Comparison of ENCODE assay signal across 23 cellular contexts in the genomic region with DNA sequence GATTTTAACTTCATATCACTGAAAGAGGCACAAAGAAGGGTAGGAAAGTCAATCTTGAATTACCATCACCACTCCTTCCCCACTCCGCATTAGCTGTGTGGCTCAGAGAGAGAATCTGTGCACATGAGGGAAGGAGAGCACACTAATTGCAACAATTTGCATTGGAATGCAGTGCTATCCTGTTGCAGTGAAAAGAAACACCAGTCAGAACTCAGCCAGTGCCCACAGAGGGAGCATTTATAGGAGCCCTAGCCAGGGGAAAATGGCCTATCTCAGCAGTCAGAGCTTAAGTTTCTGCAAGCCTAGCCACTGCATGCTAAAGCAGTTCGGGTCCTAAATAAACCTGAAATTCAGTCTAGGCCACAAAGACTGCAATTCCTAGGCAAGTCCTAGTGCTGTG.
"Had no signal": no experiment of that assay in that cellular context is flagged by ENCODE, and none has a peak within 500 bp of the region (broad histone marks: within the 10 kb centered on the region; RNA-seq: fewer than 3 reads in every experiment).

No MANE protein-coding gene starts in this region.

- DNase-seq: KBM-7, MV-4-11, NCI-H1092, NCI-H1105 treated with DMSO at 0.1 percent for 48 hours, NCI-H1417 treated with DMSO at 0.1 percent for 48 hours, NCI-H146, NCI-H1694 treated with DMSO at 0.1 percent for 48 hours, NCI-H1930, NCI-H2081, NCI-H2171, NCI-H226, NCI-H446, NCI-H510A, NCI-H524 treated with DMSO at 0.1 percent for 48 hours, NCI-H69, NCI-H774, OCI-M1, PC-9, Peyer's patch, SHP77 treated with DMSO at 0.1 percent for 48 hours, SJCRH30 had no signal

- H3K27me3 ChIP-seq: Peyer's patch, SJCRH30 had no signal

- H3K27ac ChIP-seq: PC-9, Peyer's patch, SJCRH30 had no signal

- ATAC-seq: Right ventricle myocardium inferior, SK-N-SH treated with all-trans-retinoic acid at 6 μM for 48 hours had no signal

- H3K4me3 ChIP-seq: PC-9, Peyer's patch, SJCRH30 had no signal

- H3K9me3 ChIP-seq: Peyer's patch, SJCRH30 had no signal

- H3K36me3 ChIP-seq: Peyer's patch, SJCRH30 had no signal

- H3K4me1 ChIP-seq: Peyer's patch, SJCRH30 had no signal
